ENCODE assay signal across 29 cellular contexts in genomic region chr11:123258877-123259276, GRCh38.
"Had no signal": no experiment of that assay in that cellular context is flagged by ENCODE, and none has a peak within 500 bp of the region (broad histone marks: within the 10 kb centered on the region; RNA-seq: fewer than 3 reads in every experiment).

No MANE protein-coding gene starts in this region.

- H3K36me3 ChIP-seq: adrenal gland, brain microvascular endothelial cell, breast epithelium, WERI-Rb-1 had no signal

- H3K4me3 ChIP-seq: adrenal gland, body of pancreas, breast epithelium had no signal

- ATAC-seq: activated CD4-positive, alpha-beta T cell treated with anti-CD3 and anti-CD28 coated beads for 36 hours; activated CD4-positive, CD25-positive, alpha-beta regulatory T cell treated with anti-CD3 and anti-CD28 coated beads, Interleukin-2, amount 50 U/mL, for 24 hours; activated CD8-positive, alpha-beta memory T cell treated with anti-CD3 and anti-CD28 coated beads, Interleukin-2, amount 10 ng/mL, durations not matched to agents 7 days and 5 days; activated CD8-positive, alpha-beta T cell treated with anti-CD3 and anti-CD28 coated beads, Interleukin-2, amount 10 ng/mL, durations not matched to agents 7 days and 5 days; body of pancreas; WTC11 had no signal

- H3K4me1 ChIP-seq: adrenal gland, body of pancreas, breast epithelium had no signal

- DNase-seq: activated CD4-positive, alpha-beta memory T cell treated with anti-CD3 and anti-CD28 coated beads, Interleukin-2, amount 10 ng/mL, durations not matched to agents 7 days and 5 days; activated CD4-positive, alpha-beta T cell treated with anti-CD3 and anti-CD28 coated beads for 1 hour; activated CD4-positive, alpha-beta T cell treated with anti-CD3 and anti-CD28 coated beads for 36 hours; activated CD4-positive, alpha-beta T cell treated with anti-CD3 and anti-CD28 coated beads for 48 hours; activated CD4-positive, alpha-beta T cell treated with anti-CD3 and anti-CD28 coated beads, Interleukin-2, amount 10 ng/mL, durations not matched to agents 7 days and 5 days; activated CD4-positive, alpha-beta T cell treated with anti-CD3 and anti-CD28 coated beads, Interleukin-2, amount 50 U/mL, for 48 hours; activated CD4-positive, CD25-positive, alpha-beta regulatory T cell; activated CD8-positive, alpha-beta memory T cell treated with anti-CD3 and anti-CD28 coated beads for 24 hours; activated CD8-positive, alpha-beta memory T cell treated with anti-CD3 and anti-CD28 coated beads, Interleukin-2, amount 10 ng/mL, durations not matched to agents 7 days and 5 days; activated CD8-positive, alpha-beta memory T cell treated with anti-CD3 and anti-CD28 coated beads, Interleukin-2, amount 50 U/mL, for 48 hours; activated CD8-positive, alpha-beta T cell treated with anti-CD3 and anti-CD28 coated beads, Interleukin-2, amount 10 ng/mL, durations not matched to agents 7 days and 5 days; activated effector memory CD4-positive, alpha-beta T cell treated with Interleukin-2 at 50 U/mL for 16 hours; activated gamma-delta T cell; activated naive CD4-positive, alpha-beta T cell treated with anti-CD3 and anti-CD28 coated beads, Interleukin-2, amount 10 ng/mL, durations not matched to agents 7 days and 5 days; activated naive CD4-positive, alpha-beta T cell treated with Interleukin-2 at 50 U/mL for 16 hours; activated naive CD8-positive, alpha-beta T cell treated with anti-CD3 and anti-CD28 coated beads for 36 hours; activated T-cell treated with anti-CD3 and anti-CD28 coated beads, Interleukin-2, amount 50 U/mL, for 24 hours; activated T-cell treated with anti-CD3 and anti-CD28 coated beads, Interleukin-2, amount 50 U/mL, for 48 hours; adrenal gland; amniotic stem cell; aorta; body of pancreas; brain microvascular endothelial cell; central memory CD4-positive, alpha-beta T cell; T-helper 9 cell; WERI-Rb-1 had no signal

- H3K9me3 ChIP-seq: adrenal gland, body of pancreas, breast epithelium had no signal

- H3K27ac ChIP-seq: adrenal gland, body of pancreas, brain microvascular endothelial cell, breast epithelium, WERI-Rb-1 had no signal

- H3K27me3 ChIP-seq: adrenal gland, body of pancreas, breast epithelium had no signal
